ENCODE assay signal across 29 cellular contexts in the genomic region with DNA sequence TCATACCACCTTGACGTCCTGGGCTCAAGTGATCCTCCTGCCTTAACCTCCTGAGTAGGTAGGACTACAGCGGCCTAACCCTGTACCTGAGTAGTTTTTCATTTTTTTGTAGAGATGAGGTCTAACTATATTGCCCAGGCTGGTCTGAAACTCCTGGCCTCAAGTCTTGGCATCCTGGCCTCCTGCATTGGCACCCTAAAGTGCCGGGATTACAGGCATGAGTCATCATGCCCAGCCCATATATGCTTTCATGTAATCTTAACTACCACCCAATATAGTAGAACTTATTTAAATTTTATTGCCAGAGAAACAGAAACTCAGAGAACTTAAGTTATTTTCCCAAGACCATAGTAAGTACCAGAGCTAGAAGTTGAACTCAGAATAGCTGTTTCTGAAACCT. TPM values are rescaled to one million over a fixed set of nuclear protein-coding genes. Genes with fewer than 3 reads are reported as not detected.
"Had no signal": no experiment of that assay in that cellular context is flagged by ENCODE, and none has a peak within 500 bp of the region (broad histone marks: within the 10 kb centered on the region; RNA-seq: fewer than 3 reads in every experiment).

No MANE protein-coding gene starts in this region.

- H3K4me2 ChIP-seq: neural progenitor cell had no signal

- H3K36me3 ChIP-seq: heart left ventricle, neural progenitor cell, ovary, right atrium auricular region, spleen, tibial nerve had no signal

- H3K4me3 ChIP-seq: coronary artery, heart left ventricle, neural progenitor cell, ovary, right atrium auricular region, spleen, testis, tibial nerve had no signal

- H3K27me3 ChIP-seq: heart left ventricle, neural progenitor cell, ovary, right atrium auricular region, spleen, testis, tibial nerve had no signal

- ATAC-seq: heart left ventricle; natural killer cell treated with Interleukin-12 subunit alpha and Interleukin-12 subunit beta and Interleukin-15 and Interleukin-18, amount 100 ng/mL, for 72 hours; stimulated activated memory B cell treated with anti-CD40 and anti-IgM and Interleukin-4, amounts not matched to agents 10 μg/mL and 1 μg/mL and 100 μg/mL, for 72 hours had no signal

- DNase-seq: effector CD4-positive, alpha-beta T cell; endodermal cell; heart left ventricle; hippocampal formation; nucleus accumbens; ovary; spleen; stimulated activated CD4-positive, alpha-beta T cell treated with anti-CD3 and anti-CD28 coated beads, Interleukin-15, amount 100 ng/mL, for 24 hours; stimulated activated CD4-positive, alpha-beta T cell treated with anti-CD3 and anti-CD28 coated beads, Interleukin-1b, Interleukin-23, amount 100 ng/mL, for 48 hours; stimulated activated CD4-positive, alpha-beta T cell treated with anti-CD3 and anti-CD28 coated beads, Interleukin-4, amount 100 ng/mL, for 24 hours; testis had no signal

- FAIRE-seq: endothelial cell of umbilical vein, frontal cortex had no signal

- H3K4me1 ChIP-seq: heart left ventricle, neural progenitor cell, right atrium auricular region, spleen, testis, tibial nerve had no signal

- H3K9ac ChIP-seq: neural progenitor cell had no signal

- H3K9me3 ChIP-seq: heart left ventricle, ovary, right atrium auricular region, spleen, testis, tibial nerve had no signal

- H3K27ac ChIP-seq: coronary artery, heart left ventricle, neural progenitor cell, ovary, right atrium auricular region, spleen, testis, tibial nerve had no signal

- H2AFZ ChIP-seq: neural progenitor cell had no signal

RNA-seq across cellular contexts. Expression of gene AFM, which starts 27.1 kb away (rescaled TPM):
- total RNA-seq: cerebellum; dermis microvascular lymphatic vessel endothelial cell; endodermal cell; endothelial cell of umbilical vein; frontal cortex; glomerular endothelial cell; heart left ventricle; kidney epithelial cell; lower leg skin; mesothelial cell of epicardium; natural killer cell treated with Interleukin-12 subunit alpha and Interleukin-12 subunit beta and Interleukin-15 and Interleukin-18, amount 100 ng/mL, for 72 hours; posterior vena cava; right atrium auricular region; spleen; subcutaneous adipose tissue; tibial nerve; ureter had no signal
- polyA plus RNA-seq: endothelial cell of umbilical vein, esophagus, heart left ventricle, ovary, spleen had no signal
